Comparison of ENCODE assay signal across 12 cellular contexts in the genomic region with DNA sequence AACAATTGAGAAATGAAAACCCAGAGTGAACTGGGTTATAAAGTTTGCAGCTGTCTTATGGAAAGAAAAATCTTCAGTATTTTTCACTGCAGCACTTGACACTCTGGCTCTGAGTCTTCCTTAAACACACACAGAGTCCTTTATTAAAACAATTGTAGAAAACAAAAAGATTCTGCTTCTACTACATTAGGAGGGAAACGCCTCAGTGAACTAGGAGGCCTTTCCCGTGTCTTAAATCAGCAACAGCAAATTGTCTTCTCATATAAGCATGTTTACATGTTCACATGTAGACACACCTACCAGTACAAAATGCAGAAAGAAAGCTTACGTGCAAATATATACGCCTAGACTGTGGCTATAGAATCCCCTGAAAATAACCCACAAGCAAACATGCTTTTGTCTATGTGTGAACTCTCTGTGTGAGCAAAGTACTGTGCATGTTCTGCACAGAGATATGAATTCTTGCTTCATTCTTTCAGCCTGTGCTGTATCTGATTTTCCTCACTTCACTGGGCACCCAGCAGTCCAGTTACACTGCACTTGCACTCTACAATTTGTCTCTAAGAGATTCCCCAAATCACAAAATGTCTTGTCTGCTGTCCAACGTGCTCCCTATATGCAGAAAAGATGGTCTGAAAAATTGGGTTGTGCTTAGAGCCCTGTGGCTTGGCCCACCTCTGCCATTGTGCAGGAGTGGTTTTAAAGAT. TPM values are rescaled to one million over a fixed set of nuclear protein-coding genes. Genes with fewer than 3 reads are reported as not detected.
DNase-seq lines count a peak whose midpoint lies in the region; ATAC-seq, FAIRE-seq and TF ChIP-seq lines count a peak whose summit lies in the region.
"Had no signal": no experiment of that assay in that cellular context is flagged by ENCODE, and none has a peak within 500 bp of the region (broad histone marks: within the 10 kb centered on the region; RNA-seq: fewer than 3 reads in every experiment).

No MANE protein-coding gene starts in this region.

- no peak overlapping the region for H3K9ac ChIP-seq in K562 (ENCODE audit: insufficient read depth in 1 of 2, low read depth in 2 of 2, low read length in 2 of 2)

- H3K9me1 ChIP-seq in K562 (ENCODE audit: control insufficient read depth, insufficient read depth, low read length) = no peaks in the 10 kb centered on the region

- H3K79me2 ChIP-seq in ACC112 (ENCODE audit: control insufficient read depth, insufficient read depth, low read length, unreplicated experiment) (peaks cover 88% of the 10 kb centered on the region), K562 (ENCODE audit: control insufficient read depth, insufficient read depth, low read length) (peaks cover 95% of the 10 kb centered on the region)

- BruUV-seq in K562 (replicated peaks; lab: Mats Ljungman, UMichigan) = TSS peak; percentile 1

- intact Hi-C loops in K562 (cut with micrococcal nuclease) (no loop called here), right cardiac atrium (cut with DNase I) (no loop called here), sciatic nerve (cut with DNase I) (no loop called here)

- TF ChIP-seq RAD21 in K562 (CRISPR knock-in tag; conservative IDR thresholded peaks at IDR 0.05 in 1 of 2, IDR thresholded peaks at IDR 0.05 in 1 of 2) = no peak

- H3K36me3 ChIP-seq in ACC112 (ENCODE audit: insufficient read depth, low read length) = peaks cover 19% of the 10 kb centered on the region
- peaks cover 89% of the 10 kb centered on the region for H3K36me3 ChIP-seq in K562 (ENCODE audit: control insufficient read depth, insufficient read depth, low read length)

- CTCF ChIA-PET in K562 (lab: Yijun Ruan, JAX; ENCODE audit: low intra/inter-chr PET ratio) = no interaction called here

- DNase-seq in K562 (ENCODE audit: extremely low read depth in 1 of 4, low spot score in 3 of 4) (no peak), right cardiac atrium (no peak), sciatic nerve (ENCODE audit: low spot score) (no peak), GM13976 (ENCODE audit: low spot score) (no peak), NCI-H526 treated with DMSO at 0.1 percent for 48 hours (lab: John Stamatoyannopoulos, UW) (no peak), AML-193 (lab: John Stamatoyannopoulos, UW) (no peak)
- DNase-seq: activated gamma-delta T cell treated with Interleukin-2 at 50 U/mL for 16 hours, cerebellar nuclear complex had no signal

- peaks cover 40% of the 10 kb centered on the region for H4K20me1 ChIP-seq in K562 (replicated peaks; ENCODE audit: control insufficient read depth, insufficient read depth, low read length)

- 68% methylated on average over 5 of the region's 5 CpGs for WGBS in K562 (ENCODE audit: insufficient coverage, low coverage, missing lambda C conversion rate)
- 38% methylated on average over 5 of the region's 5 CpGs for WGBS in right cardiac atrium

- H3K27me3 ChIP-seq in ACC112 (ENCODE audit: insufficient read depth, low read length) = no peaks in the 10 kb centered on the region
- no peaks in the 10 kb centered on the region for H3K27me3 ChIP-seq in K562 (ENCODE audit: control insufficient read depth in 2 of 2, insufficient read depth in 2 of 2, low read length in 2 of 2)
- H3K27me3 ChIP-seq in right cardiac atrium (ENCODE audit: control insufficient read depth, insufficient read depth) = no peaks in the 10 kb centered on the region

- in situ Hi-C loops in K562 (cut with MboI) = no loop called here
- in situ Hi-C loops in GM13976 (cut with MboI; ENCODE audit: low sequenced_read_pairs, unreplicated experiment) = no loop called here

- no peak for TF ChIP-seq EP300 in K562 (IDR thresholded peaks at IDR 0.05; ENCODE audit: low read length)

- ATAC-seq in K562 = peak; percentile 52
- ATAC-seq in right cardiac atrium = peak; percentile 49 to 56
- ATAC-seq in sciatic nerve = peak; percentile 56
- ATAC-seq in GM19351 (IDR thresholded peaks at IDR 0.05; ENCODE audit: unreplicated experiment) = no peak

- H3K4me2 ChIP-seq in K562 (ENCODE audit: insufficient read depth, low read length) = no peak overlapping the region

- H3K4me1 ChIP-seq in ACC112 (ENCODE audit: control insufficient read depth, insufficient read depth, low read length, unreplicated experiment) (peaks cover 23% of the 10 kb centered on the region), K562 (replicated peaks in 1 of 2; ENCODE audit: control insufficient read depth in 2 of 2, insufficient read depth in 2 of 2, low read length in 2 of 2) (peaks cover 10 to 23% of the 10 kb centered on the region in 2 experiments; a peak in 4 of 5 replicates), right cardiac atrium (ENCODE audit: control insufficient read depth, insufficient read depth, low read length) (peaks cover 15% of the 10 kb centered on the region)

- POLR2A ChIA-PET in K562 (lab: Yijun Ruan, JAX) = no interaction called here

- H2AFZ ChIP-seq in ACC112 (ENCODE audit: low read length, unreplicated experiment) (no peak overlapping the region), K562 (ENCODE audit: low read depth, low read length) (no peak overlapping the region)

- TF ChIP-seq POLR2A in K562 (conservative IDR thresholded peaks at IDR 0.05) = no peak

- peak overlapping the region; percentile 52; the same call in 1 of the 2 replicates for H3K27ac ChIP-seq in ACC112 (ENCODE audit: low read depth, low read length)
- no peak overlapping the region for H3K27ac ChIP-seq in K562 (ENCODE audit: extremely low read depth, low read depth, low read length)
- peak overlapping the region; percentile 82 for H3K27ac ChIP-seq in right cardiac atrium (ENCODE audit: low read length)

- peak overlapping the region; percentile 36 for H3K4me3 ChIP-seq in ACC112 (ENCODE audit: low read depth, low read length)
- no peak overlapping the region for H3K4me3 ChIP-seq in K562
- H3K4me3 ChIP-seq in right cardiac atrium (ENCODE audit: low read length) = no peak overlapping the region

- no peak for TF ChIP-seq CTCF in K562 (IDR thresholded peaks at IDR 0.05 in 2 of 3, conservative IDR thresholded peaks at IDR 0.05 in 1 of 3; ENCODE audit: insufficient read depth in 2 of 3, low read depth in 1 of 3, low read length in 3 of 3)
- no peak for TF ChIP-seq CTCF in GM13976 (IDR thresholded peaks at IDR 0.05; ENCODE audit: borderline replicate concordance, control extremely low read depth, extremely low read depth, insufficient read depth, missing control alignments)

- no peaks in the 10 kb centered on the region for H3K9me3 ChIP-seq in K562 (replicated peaks; ENCODE audit: control insufficient read depth, insufficient read depth, low read depth, low read length)
- no peaks in the 10 kb centered on the region for H3K9me3 ChIP-seq in right cardiac atrium (ENCODE audit: control insufficient read depth, low read length)

- no peak for FAIRE-seq in K562 (lab: Jason Lieb, UNC)
- FAIRE-seq: A204.1, islet of Langerhans had no signal

TF ChIP-seq in K562, 482 proteins besides CTCF, POLR2A, EP300 and RAD21:
- TF ChIP-seq CREB1 (IDR thresholded peaks at IDR 0.05) (no peak), CREB1 (CRISPR knock-in tag; IDR thresholded peaks at IDR 0.05) (no peak), CEBPB (tag; IDR thresholded peaks at IDR 0.05) (0 out of 2 replicates have a peak, but pooled peaks have one; percentile 16), ZNF263 (CRISPR knock-in tag; IDR thresholded peaks at IDR 0.05; ENCODE audit: borderline replicate concordance) (peak; percentile 41; the same call in 1 of the 2 replicates)

RNA-seq across cellular contexts. Expression of a gene that starts 24.5 kb away (rescaled TPM):
- 342 and 614 TPM in 2 replicates for total RNA-seq in K562 (2011; cell fraction: chromatin; rRNA removed; ENCODE audit: low replicate concordance)
- 113 and 153 TPM in 2 replicates for total RNA-seq in K562 (2011; cell fraction: nucleolus; rRNA removed)
- total RNA-seq in K562 (2011; cell fraction: nucleoplasm; rRNA removed) = 327 and 692 TPM in 2 replicates
- total RNA-seq in K562 (2014; rRNA removed) (65.0 and 72.3 TPM in 2 replicates), K562 (2014; rRNA removed; fragmentation: Illumina TruSeq; extraction: Trizol) (87.9 and 96.2 TPM in 2 replicates), K562 (2015; rRNA removed; fragmentation: Illumina TruSeq; extraction: Trizol) (82.2 and 85.8 TPM in 2 replicates), K562 (2021) (101 and 113 TPM in 2 replicates), right cardiac atrium (100 to 1,000 TPM; 132 to 147 (median 141) TPM), sciatic nerve (440 TPM)
- polyA plus RNA-seq in K562 (2011; rRNA removed) (66.9 and 73.3 TPM in 2 replicates), K562 (2014; fragmentation: Illumina TruSeq; extraction: Trizol) (52.2 and 57.2 TPM in 2 replicates), K562 (2014; fragmentation: Nextera tagmentation; extraction: Ambion mirVana) (10 to 100 TPM; 15.1 to 30.1 TPM), K562 (2014; rRNA removed) (46.5 and 50.2 TPM in 2 replicates), right cardiac atrium (40.2 TPM)
- polyA plus RNA-seq in K562 (2011; cell fraction: cytosol; rRNA removed) = 37.5 and 39.9 TPM in 2 replicates
- polyA plus RNA-seq in K562 (2011; cell fraction: nucleus; rRNA removed) = 143 and 148 TPM in 2 replicates
- 33.6 and 40.1 TPM in 2 replicates for polyA plus RNA-seq in K562 (2012)
- polyA minus RNA-seq in K562 (2011; rRNA and poly(A)+ RNA removed) = 369 and 399 TPM in 2 replicates
- polyA minus RNA-seq in K562 (2011; cell fraction: cytosol; rRNA and poly(A)+ RNA removed) = 41.4 and 51.2 TPM in 2 replicates
- 431 and 576 TPM in 2 replicates for polyA minus RNA-seq in K562 (2011; cell fraction: nucleus; rRNA and poly(A)+ RNA removed)
